In the genomic region with DNA sequence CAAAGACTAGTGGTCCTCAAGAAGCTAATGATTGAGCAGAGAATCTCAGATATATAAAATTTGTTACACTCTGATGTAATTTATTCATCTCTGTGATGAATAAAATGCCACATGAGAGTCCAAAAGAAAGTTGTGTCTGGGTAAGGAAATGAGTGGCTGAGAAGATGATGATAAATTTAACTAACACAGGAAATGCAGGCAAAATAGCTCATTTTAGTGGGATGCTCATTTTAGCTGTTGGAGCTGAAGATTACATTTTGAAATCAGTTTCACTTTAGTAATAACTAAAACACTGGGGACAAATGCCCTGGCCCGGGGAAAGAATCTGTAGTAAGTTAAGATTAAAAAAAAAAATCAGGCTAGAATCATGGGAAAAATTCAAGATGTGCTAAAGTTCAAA, we compare ENCODE assay signal across 1 cellular context.
TF ChIP-seq lines count a peak whose summit lies in the region.

No MANE protein-coding gene starts in this region.

TF ChIP-seq in GM12878, 131 proteins besides CTCF, POLR2A, EP300 and RAD21 (continued from another document):
- TF ChIP-seq MXI1 (IDR thresholded peaks at IDR 0.05; ENCODE audit: low read depth, low read length) (no peak), PAX8 (IDR thresholded peaks at IDR 0.05) (no peak), ZNF384 (IDR thresholded peaks at IDR 0.05; ENCODE audit: borderline replicate concordance, low read depth, low read length) (no peak), NR2C1 (IDR thresholded peaks at IDR 0.05) (no peak)
- TF ChIP-seq, protein P1, sequence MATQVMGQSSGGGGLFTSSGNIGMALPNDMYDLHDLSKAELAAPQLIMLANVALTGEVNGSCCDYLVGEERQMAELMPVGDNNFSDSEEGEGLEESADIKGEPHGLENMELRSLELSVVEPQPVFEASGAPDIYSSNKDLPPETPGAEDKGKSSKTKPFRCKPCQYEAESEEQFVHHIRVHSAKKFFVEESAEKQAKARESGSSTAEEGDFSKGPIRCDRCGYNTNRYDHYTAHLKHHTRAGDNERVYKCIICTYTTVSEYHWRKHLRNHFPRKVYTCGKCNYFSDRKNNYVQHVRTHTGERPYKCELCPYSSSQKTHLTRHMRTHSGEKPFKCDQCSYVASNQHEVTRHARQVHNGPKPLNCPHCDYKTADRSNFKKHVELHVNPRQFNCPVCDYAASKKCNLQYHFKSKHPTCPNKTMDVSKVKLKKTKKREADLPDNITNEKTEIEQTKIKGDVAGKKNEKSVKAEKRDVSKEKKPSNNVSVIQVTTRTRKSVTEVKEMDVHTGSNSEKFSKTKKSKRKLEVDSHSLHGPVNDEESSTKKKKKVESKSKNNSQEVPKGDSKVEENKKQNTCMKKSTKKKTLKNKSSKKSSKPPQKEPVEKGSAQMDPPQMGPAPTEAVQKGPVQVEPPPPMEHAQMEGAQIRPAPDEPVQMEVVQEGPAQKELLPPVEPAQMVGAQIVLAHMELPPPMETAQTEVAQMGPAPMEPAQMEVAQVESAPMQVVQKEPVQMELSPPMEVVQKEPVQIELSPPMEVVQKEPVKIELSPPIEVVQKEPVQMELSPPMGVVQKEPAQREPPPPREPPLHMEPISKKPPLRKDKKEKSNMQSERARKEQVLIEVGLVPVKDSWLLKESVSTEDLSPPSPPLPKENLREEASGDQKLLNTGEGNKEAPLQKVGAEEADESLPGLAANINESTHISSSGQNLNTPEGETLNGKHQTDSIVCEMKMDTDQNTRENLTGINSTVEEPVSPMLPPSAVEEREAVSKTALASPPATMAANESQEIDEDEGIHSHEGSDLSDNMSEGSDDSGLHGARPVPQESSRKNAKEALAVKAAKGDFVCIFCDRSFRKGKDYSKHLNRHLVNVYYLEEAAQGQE (IDR thresholded peaks at IDR 0.05; ENCODE audit: low read depth, low read length), result no peak
- TF ChIP-seq, protein P2, sequence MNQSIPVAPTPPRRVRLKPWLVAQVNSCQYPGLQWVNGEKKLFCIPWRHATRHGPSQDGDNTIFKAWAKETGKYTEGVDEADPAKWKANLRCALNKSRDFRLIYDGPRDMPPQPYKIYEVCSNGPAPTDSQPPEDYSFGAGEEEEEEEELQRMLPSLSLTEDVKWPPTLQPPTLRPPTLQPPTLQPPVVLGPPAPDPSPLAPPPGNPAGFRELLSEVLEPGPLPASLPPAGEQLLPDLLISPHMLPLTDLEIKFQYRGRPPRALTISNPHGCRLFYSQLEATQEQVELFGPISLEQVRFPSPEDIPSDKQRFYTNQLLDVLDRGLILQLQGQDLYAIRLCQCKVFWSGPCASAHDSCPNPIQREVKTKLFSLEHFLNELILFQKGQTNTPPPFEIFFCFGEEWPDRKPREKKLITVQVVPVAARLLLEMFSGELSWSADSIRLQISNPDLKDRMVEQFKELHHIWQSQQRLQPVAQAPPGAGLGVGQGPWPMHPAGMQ (IDR thresholded peaks at IDR 0.05; ENCODE audit: borderline replicate concordance), result no peak
